Comparison of ENCODE assay signal across 8 cellular contexts in the genomic region with DNA sequence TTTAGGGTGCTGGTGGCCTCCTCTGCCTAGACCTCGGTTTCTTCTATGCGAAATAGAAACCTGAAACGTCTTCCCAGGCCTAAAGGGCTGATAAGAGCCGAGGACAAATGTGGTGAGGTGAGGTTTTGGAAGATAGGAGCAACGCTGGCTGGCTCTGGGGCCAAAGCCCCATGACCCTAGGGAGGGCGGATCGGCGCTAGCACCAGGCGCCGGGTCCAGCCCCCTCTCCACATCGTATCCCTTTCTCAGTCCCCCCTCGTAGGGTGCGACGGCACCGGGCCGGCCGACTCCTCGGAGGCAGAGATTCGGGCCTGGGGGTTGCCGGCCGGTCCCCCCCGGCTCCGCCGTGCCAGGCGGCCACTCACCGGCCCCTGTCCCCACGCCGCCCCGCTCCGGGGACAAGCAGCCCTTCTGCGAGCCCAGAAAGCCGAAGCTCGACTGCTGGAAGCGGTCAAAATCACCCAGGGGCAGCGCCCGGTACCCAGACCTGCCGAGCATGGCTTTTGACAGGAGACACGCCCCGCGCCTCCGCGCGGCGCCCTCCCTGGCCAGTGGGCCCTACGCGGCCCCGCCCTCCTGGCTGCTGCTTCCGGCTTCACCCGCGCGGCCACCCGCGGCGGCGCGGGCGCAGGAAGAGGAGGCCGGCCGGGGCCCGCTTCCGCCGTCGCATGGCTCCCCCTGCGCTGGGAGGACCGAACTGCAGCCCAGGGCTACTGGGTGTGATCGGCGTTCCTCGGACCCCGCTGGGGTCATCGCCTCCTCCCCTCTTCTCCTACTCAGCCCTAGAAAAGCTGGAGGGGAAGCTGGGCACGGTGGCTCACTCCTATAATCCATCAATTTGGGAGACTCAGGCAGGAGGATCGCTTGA. TPM values are rescaled to one million over a fixed set of nuclear protein-coding genes. Genes with fewer than 3 reads are reported as not detected.
A peak's percentile ranks its signal among the peaks of the same experiment; 100 is the strongest.
DNase-seq lines count a peak whose midpoint lies in the region; TF ChIP-seq lines count a peak whose summit lies in the region.

TSS of gene STOML1 (minus strand) at position 570 of the 868 bp plus-strand sequence. CDS start at position 498, 72 bp downstream.

- no peak within 1 kb of the TSS for H3K27ac Mint-ChIP-seq in neural crest cell (ENCODE audit: unreplicated experiment)

- H3K36me3 ChIP-seq in stomach: peaks cover 0 to 14% (median 6%) of the 10 kb centered on the region in 4 donors

- TF ChIP-seq POLR2A in stomach (IDR thresholded peaks at IDR 0.05): no peak

- no peaks in the 10 kb centered on the region for H3K27me3 Mint-ChIP-seq in neural crest cell (ENCODE audit: low read depth)

- peak within 1 kb of the TSS; percentile 78 for H3K4me3 ChIP-seq in LNCaP clone FGC (ENCODE audit: low read depth, low read length)
- H3K4me3 ChIP-seq in foreskin fibroblast (ENCODE audit: low read depth in 1 of 2, low read length in 2 of 2): peak within 1 kb of the TSS; percentile 67 to 68
- peak within 1 kb of the TSS; percentile 65 to 88 (median 78) for H3K4me3 ChIP-seq in stomach

- no peaks in the 10 kb centered on the region for H3K36me3 Mint-ChIP-seq in neural crest cell (ENCODE audit: low read depth)

- no peaks in the 10 kb centered on the region for H3K9me3 Mint-ChIP-seq in neural crest cell

- WGBS in stomach, 5 donors: 0 to 1% (median 1%) methylated on average over 30 to 72 of the region's 72 CpGs

- TF ChIP-seq EP300 in stomach (IDR thresholded peaks at IDR 0.05): no peak

- H3K27me3 ChIP-seq in stomach: no peaks in the 10 kb centered on the region

- H3K4me1 ChIP-seq in stomach: peaks cover 58 to 88% (median 75%) of the 10 kb centered on the region in 4 donors

- DNase-seq in GDM1 (lab: John Stamatoyannopoulos, UW) (peak; percentile 93), H4 (ENCODE audit: low spot score) (peak; percentile 83), LNCaP clone FGC (ENCODE audit: low read depth) (peak; percentile 71), SIG-M5 (lab: John Stamatoyannopoulos, UW) (peak; percentile 50), activated gamma-delta T cell (lab: John Stamatoyannopoulos, UW) (peak; percentile 94), foreskin fibroblast (peak; percentile 95 to 98), neural crest cell (ENCODE audit: low read depth, low spot score) (peak; percentile 99), stomach (peak; percentile 94)

- peak within 1 kb of the TSS; percentile 81 to 96 (median 89) for H3K27ac ChIP-seq in stomach

- peaks cover 35% of the 10 kb centered on the region for H3K4me1 Mint-ChIP-seq in neural crest cell

- no peaks in the 10 kb centered on the region for H3K9me3 ChIP-seq in stomach

- H3K4me3 Mint-ChIP-seq in neural crest cell: peak within 1 kb of the TSS; percentile 87

- peak; percentile 90 for TF ChIP-seq CTCF in LNCaP clone FGC (IDR thresholded peaks at IDR 0.05; ENCODE audit: control insufficient read depth, extremely low read depth, insufficient read depth)
- peak; percentile 78 for TF ChIP-seq CTCF in foreskin fibroblast (IDR thresholded peaks at IDR 0.05; ENCODE audit: low read depth, low read length)
- TF ChIP-seq CTCF in neural crest cell (conservative IDR thresholded peaks at IDR 0.05): peak; percentile 89
- peak in 5 of 7 experiments; percentile 71 to 98 (median 86) for TF ChIP-seq CTCF in stomach (IDR thresholded peaks at IDR 0.05)

- intact Hi-C loops in stomach (cut with DNase I; ENCODE audit: low total_unique reads): no loop called here

RNA-seq across cellular contexts. Expression of gene STOML1, which starts in this region (rescaled TPM):
- total RNA-seq in H4 (2014; rRNA removed; shearing (Covaris generic)): 5.2 and 6.7 TPM in 2 replicates
- total RNA-seq in neural crest cell (8.7 and 9.7 TPM in 2 replicates), stomach (10 to 100 TPM in 2 of 5 donors, 1 to 10 TPM in 3; 5.3 to 26.4 (median 9.8) TPM)
- 10 to 100 TPM in 1 of 3 donors, 1 to 10 TPM in 2; 8.0 to 13.3 (median 9.6) TPM for polyA plus RNA-seq in stomach

Comparison
In these comparisons a context has a peak if more than half of its experiments do, and no peak if none do; other contexts are left out.
1. Peak in every context shown above with its lines: DNase-seq, H3K4me3 ChIP-seq and H3K27ac ChIP-seq.